14 cellular contexts compared by ENCODE assay signal in the genomic region with DNA sequence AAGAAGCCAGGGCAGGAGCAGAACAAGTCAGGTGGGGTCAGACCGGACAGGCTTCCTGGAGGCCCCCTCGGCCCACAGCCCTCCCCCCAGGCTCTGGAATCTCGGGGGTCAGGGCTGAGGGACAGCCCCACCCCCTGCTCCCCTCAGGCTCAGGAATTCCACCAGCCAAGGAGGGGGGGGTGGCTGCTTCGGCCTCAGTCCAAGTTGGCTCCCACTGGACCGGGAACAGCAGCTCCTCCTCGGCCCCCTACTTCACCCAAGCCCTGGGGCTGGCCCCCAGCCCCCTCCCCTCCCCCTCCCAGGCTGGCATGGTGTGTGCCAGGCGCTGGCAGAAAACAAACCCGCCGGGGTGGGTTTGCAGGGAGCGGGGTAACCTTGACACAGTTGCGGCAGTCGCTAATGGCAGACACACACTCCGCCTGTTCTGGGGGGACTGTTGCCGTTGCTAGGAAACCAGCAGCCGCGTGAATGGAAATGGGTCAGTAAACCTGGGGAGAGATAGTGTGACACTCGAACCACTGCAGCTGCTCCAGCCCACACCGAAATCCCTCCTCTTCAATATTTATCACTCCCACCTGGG. TPM values are rescaled to one million over a fixed set of nuclear protein-coding genes. Genes with fewer than 3 reads are reported as not detected.
DNase-seq lines count a peak whose midpoint lies in the region; ATAC-seq and TF ChIP-seq lines count a peak whose summit lies in the region.
"Had no signal": no experiment of that assay in that cellular context is flagged by ENCODE, and none has a peak within 500 bp of the region (broad histone marks: within the 10 kb centered on the region; RNA-seq: fewer than 3 reads in every experiment).

No MANE protein-coding gene starts in this region.

- H3K36me3 ChIP-seq in colonic mucosa: no peaks in the 10 kb centered on the region
- no peaks in the 10 kb centered on the region for H3K36me3 ChIP-seq in testis (ENCODE audit: low read depth, missing control alignments)

- no peaks in the 10 kb centered on the region for H3K27me3 ChIP-seq in colonic mucosa
- H3K27me3 ChIP-seq in testis: no peaks in the 10 kb centered on the region

- ATAC-seq in HG03025 (IDR thresholded peaks at IDR 0.05; ENCODE audit: low FRiP score, unreplicated experiment) (no peak), HG03135 (IDR thresholded peaks at IDR 0.05; ENCODE audit: unreplicated experiment) (no peak)
- ATAC-seq: effector memory CD8-positive, alpha-beta T cell; mucosa of descending colon; stimulated activated naive CD8-positive, alpha-beta T cell treated with anti-CD3 and anti-CD28 coated beads, Interleukin-15, Interleukin-2, amounts not matched to agents 100 U/mL and 50 U/mL, for 24 hours had no signal

- H3K4me1 ChIP-seq in colonic mucosa (peaks cover 20% of the 10 kb centered on the region), testis (peaks cover 91% of the 10 kb centered on the region)

- DNase-seq in NCI-H1092 treated with DMSO at 0.1 percent for 48 hours (lab: John Stamatoyannopoulos, UW) (peak; percentile 83), colonic mucosa (no peak), midbrain (lab: John Stamatoyannopoulos, UW) (peak; percentile 46), testis (peak; percentile 71), NCI-H774 (lab: John Stamatoyannopoulos, UW) (no peak)
- no peak for DNase-seq in activated naive CD4-positive, alpha-beta T cell treated with anti-CD3 and anti-CD28 coated beads, Interleukin-2, amount 50 U/mL, for 16 hours
- DNase-seq: activated CD8-positive, alpha-beta memory T cell treated with anti-CD3 and anti-CD28 coated beads, Interleukin-2, amount 50 U/mL, for 48 hours; effector memory CD8-positive, alpha-beta T cell; GOT3; Karpas-422; mucosa of descending colon; stimulated activated naive CD8-positive, alpha-beta T cell treated with anti-CD3 and anti-CD28 coated beads, Interleukin-15, Interleukin-2, amounts not matched to agents 100 U/mL and 50 U/mL, for 24 hours had no signal

- H3K4me3 ChIP-seq in colonic mucosa (no peak overlapping the region), testis (no peak overlapping the region)
- H3K4me3 ChIP-seq: mucosa of descending colon had no signal

- H3K27ac ChIP-seq in colonic mucosa: peak overlapping the region; percentile 12
- peak overlapping the region; percentile 80 to 92 for H3K27ac ChIP-seq in testis

- no peak for TF ChIP-seq POLR2A in testis (IDR thresholded peaks at IDR 0.05)

- peak overlapping the region in 1 of 2 donors; percentile 43 for H3K9ac ChIP-seq in colonic mucosa (ENCODE audit: low read depth in 2 of 2, low read length in 2 of 2)

- WGBS in testis, 2 donors: 31% methylated on average over 6 to 18 of the region's 18 CpGs

- TF ChIP-seq CTCF in colonic mucosa (IDR thresholded peaks at IDR 0.05) (no peak), testis (IDR thresholded peaks at IDR 0.05) (no peak)

- H3K9me3 ChIP-seq in colonic mucosa: no peaks in the 10 kb centered on the region
- no peaks in the 10 kb centered on the region for H3K9me3 ChIP-seq in testis
- H3K9me3 ChIP-seq: mucosa of descending colon had no signal

- intact Hi-C loops in colonic mucosa (cut with DNase I) (no loop called here), testis (cut with DNase I; ENCODE audit: low total_unique reads) (no loop called here)

RNA-seq across cellular contexts. Expression of a gene that starts 32.4 kb away (rescaled TPM):
- total RNA-seq in colonic mucosa: 10 to 100 TPM; 18.4 to 26.8 TPM
- total RNA-seq in testis: 10 to 100 TPM; 73.7 to 86.8 TPM
- polyA plus RNA-seq in testis (ENCODE audit: insufficient read depth, low read depth, low replicate concordance): 32.5 TPM

Comparison
In these comparisons a context has a peak if more than half of its experiments do, and no peak if none do; other contexts are left out.
1. DNase-seq: peak in NCI-H1092 treated with DMSO at 0.1 percent for 48 hours (single experiment), midbrain (single experiment) and testis (single experiment); none in colonic mucosa (single experiment), activated naive CD4-positive, alpha-beta T cell treated with anti-CD3 and anti-CD28 coated beads, Interleukin-2, amount 50 U/mL, for 16 hours (single experiment) and NCI-H774 (single experiment).